In genomic region chr3:101070260-101071121, GRCh38 we compare ENCODE assay signal across 1 cellular context.
TF ChIP-seq lines count a peak whose summit lies in the region.

No MANE protein-coding gene starts in this region.

TF ChIP-seq in GM12878, 131 proteins besides CTCF, POLR2A, EP300 and RAD21 (continued from another document):
- TF ChIP-seq IRF5 (IDR thresholded peaks at IDR 0.05; ENCODE audit: borderline replicate concordance) (no peak), BHLHE40 (IDR thresholded peaks at IDR 0.05; ENCODE audit: borderline replicate concordance in 1 of 2, low read depth in 2 of 2, low read length in 1 of 2) (peak; percentile 77 to 88), SMARCA5 (IDR thresholded peaks at IDR 0.05) (0 out of 2 replicates have a peak, but pooled peaks have one; percentile 37), SREBF1 (IDR thresholded peaks at IDR 0.05; ENCODE audit: low read length) (no peak), MTA3 (IDR thresholded peaks at IDR 0.05; ENCODE audit: borderline replicate concordance, low read length) (no peak), NR2C1 (IDR thresholded peaks at IDR 0.05) (no peak), ZSCAN29 (IDR thresholded peaks at IDR 0.05) (no peak), MAX (IDR thresholded peaks at IDR 0.05; ENCODE audit: low read depth, low read length) (peak; percentile 45; the same call in 1 of the 2 replicates), POLR2AphosphoS2 (IDR thresholded peaks at IDR 0.05; ENCODE audit: low read depth, low read length) (no peak), FOS (IDR thresholded peaks at IDR 0.05; ENCODE audit: borderline replicate concordance, extremely low read depth, insufficient read length) (no peak), ZNF687 (IDR thresholded peaks at IDR 0.05) (no peak), RUNX3 (IDR thresholded peaks at IDR 0.05; ENCODE audit: low read length) (no peak)
